Comparison of ENCODE assay signal across 1 cellular context in the genomic region with DNA sequence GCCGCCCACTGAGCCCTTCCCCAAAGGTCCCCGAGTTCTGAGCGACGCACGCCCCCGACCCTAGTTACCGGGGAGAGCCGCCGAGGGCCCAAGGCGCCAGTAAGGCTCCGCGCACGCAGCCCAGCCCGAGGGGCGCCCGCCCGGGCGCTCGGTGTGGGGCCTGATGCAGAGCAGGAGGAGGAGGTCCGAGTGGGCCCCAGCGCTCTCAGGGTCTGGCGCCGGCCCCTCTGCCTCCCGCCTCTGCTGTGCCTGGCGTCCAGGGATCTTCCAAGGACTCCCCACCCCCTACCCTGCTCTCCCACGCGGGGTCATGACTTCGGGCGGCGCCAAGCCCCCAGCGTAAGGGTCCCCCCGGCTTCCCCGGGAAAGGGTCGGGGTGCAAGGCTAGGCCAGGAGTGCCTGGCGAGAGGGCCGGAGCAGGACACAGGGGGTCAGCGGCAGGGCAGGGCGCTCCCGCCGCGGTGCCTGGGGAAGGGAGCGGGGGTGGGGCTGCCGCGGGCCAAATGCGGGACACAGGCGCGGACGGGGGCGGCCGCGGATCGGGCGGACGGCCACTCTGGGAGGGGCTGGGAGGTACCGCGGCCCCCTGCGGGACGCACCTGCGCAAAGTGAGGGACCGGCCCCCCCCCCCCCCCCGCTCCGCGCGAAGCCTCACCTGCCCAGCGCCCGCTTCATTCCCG.
A peak's percentile ranks its signal among the peaks of the same experiment; 100 is the strongest.
TF ChIP-seq lines count a peak whose summit lies in the region.

No MANE protein-coding gene starts in this region.

TF ChIP-seq in HEK293, 187 proteins besides CTCF, POLR2A, EP300 and RAD21 (continued from another document and continues in another):
- TF ChIP-seq GLIS2 (tag by site-specific recombination; IDR thresholded peaks at IDR 0.05) (peak; percentile 99), ZNF146 (tag by site-specific recombination; IDR thresholded peaks at IDR 0.05) (no peak), ZNF341 (tag by site-specific recombination; IDR thresholded peaks at IDR 0.05; ENCODE audit: low read depth) (peak; percentile 99), ZNF501 (tag by site-specific recombination; IDR thresholded peaks at IDR 0.05) (0 out of 2 replicates have a peak, but pooled peaks have one; percentile 18), ZNF701 (tag by site-specific recombination; IDR thresholded peaks at IDR 0.05) (no peak), ZNF354C (tag by site-specific recombination; IDR thresholded peaks at IDR 0.05; ENCODE audit: borderline replicate concordance, low read depth) (no peak), ZNF184 (tag by site-specific recombination; IDR thresholded peaks at IDR 0.05) (no peak), BCL11B (tag by site-specific recombination; IDR thresholded peaks at IDR 0.05; ENCODE audit: low read depth) (0 out of 2 replicates have a peak, but pooled peaks have one; percentile 37), ZNF623 (tag by site-specific recombination; IDR thresholded peaks at IDR 0.05) (no peak), ZNF335 (tag by site-specific recombination; conservative IDR thresholded peaks at IDR 0.05) (peak; percentile 98), ZNF596 (tag by site-specific recombination; IDR thresholded peaks at IDR 0.05) (no peak), BCL11A (tag by site-specific recombination; IDR thresholded peaks at IDR 0.05; ENCODE audit: low read depth) (peak; percentile 66), GLI2 (tag by site-specific recombination; IDR thresholded peaks at IDR 0.05; ENCODE audit: borderline replicate concordance, low read depth) (no peak), SALL2 (tag by site-specific recombination; IDR thresholded peaks at IDR 0.05; ENCODE audit: borderline replicate concordance) (no peak), KLF1 (tag by site-specific recombination; IDR thresholded peaks at IDR 0.05) (peak; percentile 73), ZBTB48 (tag by site-specific recombination; IDR thresholded peaks at IDR 0.05) (peak; percentile 88), KLF9 (tag by site-specific recombination; IDR thresholded peaks at IDR 0.05; ENCODE audit: low read depth) (peak; percentile 58; the same call in 1 of the 2 replicates), ZNF311 (tag by site-specific recombination; IDR thresholded peaks at IDR 0.05; ENCODE audit: borderline replicate concordance) (no peak), ZNF561 (tag by site-specific recombination; IDR thresholded peaks at IDR 0.05; ENCODE audit: borderline replicate concordance) (peak; percentile 40; the same call in 1 of the 2 replicates), ZNF76 (tag by site-specific recombination; IDR thresholded peaks at IDR 0.05; ENCODE audit: borderline replicate concordance, low read depth) (peak; percentile 36; the same call in 1 of the 2 replicates), ZNF670 (tag by site-specific recombination; IDR thresholded peaks at IDR 0.05; ENCODE audit: low read depth) (no peak), ZNF776 (tag by site-specific recombination; IDR thresholded peaks at IDR 0.05; ENCODE audit: borderline replicate concordance) (no peak), SCRT2 (tag by site-specific recombination; IDR thresholded peaks at IDR 0.05) (no peak), GLIS1 (tag by site-specific recombination; IDR thresholded peaks at IDR 0.05) (peak; percentile 98), ZBTB21 (tag by site-specific recombination; IDR thresholded peaks at IDR 0.05) (no peak), SETDB1 (IDR thresholded peaks at IDR 0.05; ENCODE audit: insufficient read length, low read length) (no peak)
- TF ChIP-seq, protein P1, sequence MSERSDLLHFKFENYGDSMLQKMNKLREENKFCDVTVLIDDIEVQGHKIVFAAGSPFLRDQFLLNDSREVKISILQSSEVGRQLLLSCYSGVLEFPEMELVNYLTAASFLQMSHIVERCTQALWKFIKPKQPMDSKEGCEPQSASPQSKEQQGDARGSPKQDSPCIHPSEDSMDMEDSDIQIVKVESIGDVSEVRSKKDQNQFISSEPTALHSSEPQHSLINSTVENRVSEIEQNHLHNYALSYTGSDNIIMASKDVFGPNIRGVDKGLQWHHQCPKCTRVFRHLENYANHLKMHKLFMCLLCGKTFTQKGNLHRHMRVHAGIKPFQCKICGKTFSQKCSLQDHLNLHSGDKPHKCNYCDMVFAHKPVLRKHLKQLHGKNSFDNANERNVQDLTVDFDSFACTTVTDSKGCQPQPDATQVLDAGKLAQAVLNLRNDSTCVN (tag by site-specific recombination; optimal IDR thresholded peaks at IDR 0.05), result peak; percentile 79
- TF ChIP-seq, protein P2, sequence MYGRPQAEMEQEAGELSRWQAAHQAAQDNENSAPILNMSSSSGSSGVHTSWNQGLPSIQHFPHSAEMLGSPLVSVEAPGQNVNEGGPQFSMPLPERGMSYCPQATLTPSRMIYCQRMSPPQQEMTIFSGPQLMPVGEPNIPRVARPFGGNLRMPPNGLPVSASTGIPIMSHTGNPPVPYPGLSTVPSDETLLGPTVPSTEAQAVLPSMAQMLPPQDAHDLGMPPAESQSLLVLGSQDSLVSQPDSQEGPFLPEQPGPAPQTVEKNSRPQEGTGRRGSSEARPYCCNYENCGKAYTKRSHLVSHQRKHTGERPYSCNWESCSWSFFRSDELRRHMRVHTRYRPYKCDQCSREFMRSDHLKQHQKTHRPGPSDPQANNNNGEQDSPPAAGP (tag by site-specific recombination; IDR thresholded peaks at IDR 0.05), result peak; percentile 68; the same call in 1 of the 2 replicates
- TF ChIP-seq, protein P3, sequence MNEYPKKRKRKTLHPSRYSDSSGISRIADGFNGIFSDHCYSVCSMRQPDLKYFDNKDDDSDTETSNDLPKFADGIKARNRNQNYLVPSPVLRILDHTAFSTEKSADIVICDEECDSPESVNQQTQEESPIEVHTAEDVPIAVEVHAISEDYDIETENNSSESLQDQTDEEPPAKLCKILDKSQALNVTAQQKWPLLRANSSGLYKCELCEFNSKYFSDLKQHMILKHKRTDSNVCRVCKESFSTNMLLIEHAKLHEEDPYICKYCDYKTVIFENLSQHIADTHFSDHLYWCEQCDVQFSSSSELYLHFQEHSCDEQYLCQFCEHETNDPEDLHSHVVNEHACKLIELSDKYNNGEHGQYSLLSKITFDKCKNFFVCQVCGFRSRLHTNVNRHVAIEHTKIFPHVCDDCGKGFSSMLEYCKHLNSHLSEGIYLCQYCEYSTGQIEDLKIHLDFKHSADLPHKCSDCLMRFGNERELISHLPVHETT (tag by site-specific recombination; IDR thresholded peaks at IDR 0.05), result no peak
- TF ChIP-seq, protein P4, sequence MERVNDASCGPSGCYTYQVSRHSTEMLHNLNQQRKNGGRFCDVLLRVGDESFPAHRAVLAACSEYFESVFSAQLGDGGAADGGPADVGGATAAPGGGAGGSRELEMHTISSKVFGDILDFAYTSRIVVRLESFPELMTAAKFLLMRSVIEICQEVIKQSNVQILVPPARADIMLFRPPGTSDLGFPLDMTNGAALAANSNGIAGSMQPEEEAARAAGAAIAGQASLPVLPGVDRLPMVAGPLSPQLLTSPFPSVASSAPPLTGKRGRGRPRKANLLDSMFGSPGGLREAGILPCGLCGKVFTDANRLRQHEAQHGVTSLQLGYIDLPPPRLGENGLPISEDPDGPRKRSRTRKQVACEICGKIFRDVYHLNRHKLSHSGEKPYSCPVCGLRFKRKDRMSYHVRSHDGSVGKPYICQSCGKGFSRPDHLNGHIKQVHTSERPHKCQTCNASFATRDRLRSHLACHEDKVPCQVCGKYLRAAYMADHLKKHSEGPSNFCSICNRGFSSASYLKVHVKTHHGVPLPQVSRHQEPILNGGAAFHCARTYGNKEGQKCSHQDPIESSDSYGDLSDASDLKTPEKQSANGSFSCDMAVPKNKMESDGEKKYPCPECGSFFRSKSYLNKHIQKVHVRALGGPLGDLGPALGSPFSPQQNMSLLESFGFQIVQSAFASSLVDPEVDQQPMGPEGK (tag by site-specific recombination; IDR thresholded peaks at IDR 0.05), result peak; percentile 82
- TF ChIP-seq, protein P5, sequence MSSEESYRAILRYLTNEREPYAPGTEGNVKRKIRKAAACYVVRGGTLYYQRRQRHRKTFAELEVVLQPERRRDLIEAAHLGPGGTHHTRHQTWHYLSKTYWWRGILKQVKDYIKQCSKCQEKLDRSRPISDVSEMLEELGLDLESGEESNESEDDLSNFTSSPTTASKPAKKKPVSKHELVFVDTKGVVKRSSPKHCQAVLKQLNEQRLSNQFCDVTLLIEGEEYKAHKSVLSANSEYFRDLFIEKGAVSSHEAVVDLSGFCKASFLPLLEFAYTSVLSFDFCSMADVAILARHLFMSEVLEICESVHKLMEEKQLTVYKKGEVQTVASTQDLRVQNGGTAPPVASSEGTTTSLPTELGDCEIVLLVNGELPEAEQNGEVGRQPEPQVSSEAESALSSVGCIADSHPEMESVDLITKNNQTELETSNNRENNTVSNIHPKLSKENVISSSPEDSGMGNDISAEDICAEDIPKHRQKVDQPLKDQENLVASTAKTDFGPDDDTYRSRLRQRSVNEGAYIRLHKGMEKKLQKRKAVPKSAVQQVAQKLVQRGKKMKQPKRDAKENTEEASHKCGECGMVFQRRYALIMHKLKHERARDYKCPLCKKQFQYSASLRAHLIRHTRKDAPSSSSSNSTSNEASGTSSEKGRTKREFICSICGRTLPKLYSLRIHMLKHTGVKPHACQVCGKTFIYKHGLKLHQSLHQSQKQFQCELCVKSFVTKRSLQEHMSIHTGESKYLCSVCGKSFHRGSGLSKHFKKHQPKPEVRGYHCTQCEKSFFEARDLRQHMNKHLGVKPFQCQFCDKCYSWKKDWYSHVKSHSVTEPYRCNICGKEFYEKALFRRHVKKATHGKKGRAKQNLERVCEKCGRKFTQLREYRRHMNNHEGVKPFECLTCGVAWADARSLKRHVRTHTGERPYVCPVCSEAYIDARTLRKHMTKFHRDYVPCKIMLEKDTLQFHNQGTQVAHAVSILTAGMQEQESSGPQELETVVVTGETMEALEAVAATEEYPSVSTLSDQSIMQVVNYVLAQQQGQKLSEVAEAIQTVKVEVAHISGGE (tag by site-specific recombination; conservative IDR thresholded peaks at IDR 0.05; ENCODE audit: low read depth), result no peak
- TF ChIP-seq, protein P6, sequence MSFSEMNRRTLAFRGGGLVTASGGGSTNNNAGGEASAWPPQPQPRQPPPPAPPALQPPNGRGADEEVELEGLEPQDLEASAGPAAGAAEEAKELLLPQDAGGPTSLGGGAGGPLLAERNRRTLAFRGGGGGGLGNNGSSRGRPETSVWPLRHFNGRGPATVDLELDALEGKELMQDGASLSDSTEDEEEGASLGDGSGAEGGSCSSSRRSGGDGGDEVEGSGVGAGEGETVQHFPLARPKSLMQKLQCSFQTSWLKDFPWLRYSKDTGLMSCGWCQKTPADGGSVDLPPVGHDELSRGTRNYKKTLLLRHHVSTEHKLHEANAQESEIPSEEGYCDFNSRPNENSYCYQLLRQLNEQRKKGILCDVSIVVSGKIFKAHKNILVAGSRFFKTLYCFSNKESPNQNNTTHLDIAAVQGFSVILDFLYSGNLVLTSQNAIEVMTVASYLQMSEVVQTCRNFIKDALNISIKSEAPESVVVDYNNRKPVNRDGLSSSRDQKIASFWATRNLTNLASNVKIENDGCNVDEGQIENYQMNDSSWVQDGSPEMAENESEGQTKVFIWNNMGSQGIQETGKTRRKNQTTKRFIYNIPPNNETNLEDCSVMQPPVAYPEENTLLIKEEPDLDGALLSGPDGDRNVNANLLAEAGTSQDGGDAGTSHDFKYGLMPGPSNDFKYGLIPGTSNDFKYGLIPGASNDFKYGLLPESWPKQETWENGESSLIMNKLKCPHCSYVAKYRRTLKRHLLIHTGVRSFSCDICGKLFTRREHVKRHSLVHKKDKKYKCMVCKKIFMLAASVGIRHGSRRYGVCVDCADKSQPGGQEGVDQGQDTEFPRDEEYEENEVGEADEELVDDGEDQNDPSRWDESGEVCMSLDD (tag by site-specific recombination; IDR thresholded peaks at IDR 0.05), result 0 out of 2 replicates have a peak, but pooled peaks have one; percentile 29
- TF ChIP-seq, protein P7, sequence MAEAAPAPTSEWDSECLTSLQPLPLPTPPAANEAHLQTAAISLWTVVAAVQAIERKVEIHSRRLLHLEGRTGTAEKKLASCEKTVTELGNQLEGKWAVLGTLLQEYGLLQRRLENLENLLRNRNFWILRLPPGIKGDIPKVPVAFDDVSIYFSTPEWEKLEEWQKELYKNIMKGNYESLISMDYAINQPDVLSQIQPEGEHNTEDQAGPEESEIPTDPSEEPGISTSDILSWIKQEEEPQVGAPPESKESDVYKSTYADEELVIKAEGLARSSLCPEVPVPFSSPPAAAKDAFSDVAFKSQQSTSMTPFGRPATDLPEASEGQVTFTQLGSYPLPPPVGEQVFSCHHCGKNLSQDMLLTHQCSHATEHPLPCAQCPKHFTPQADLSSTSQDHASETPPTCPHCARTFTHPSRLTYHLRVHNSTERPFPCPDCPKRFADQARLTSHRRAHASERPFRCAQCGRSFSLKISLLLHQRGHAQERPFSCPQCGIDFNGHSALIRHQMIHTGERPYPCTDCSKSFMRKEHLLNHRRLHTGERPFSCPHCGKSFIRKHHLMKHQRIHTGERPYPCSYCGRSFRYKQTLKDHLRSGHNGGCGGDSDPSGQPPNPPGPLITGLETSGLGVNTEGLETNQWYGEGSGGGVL (tag by site-specific recombination; IDR thresholded peaks at IDR 0.05), result 0 out of 2 replicates have a peak, but pooled peaks have one; percentile 38
- TF ChIP-seq, protein P8, sequence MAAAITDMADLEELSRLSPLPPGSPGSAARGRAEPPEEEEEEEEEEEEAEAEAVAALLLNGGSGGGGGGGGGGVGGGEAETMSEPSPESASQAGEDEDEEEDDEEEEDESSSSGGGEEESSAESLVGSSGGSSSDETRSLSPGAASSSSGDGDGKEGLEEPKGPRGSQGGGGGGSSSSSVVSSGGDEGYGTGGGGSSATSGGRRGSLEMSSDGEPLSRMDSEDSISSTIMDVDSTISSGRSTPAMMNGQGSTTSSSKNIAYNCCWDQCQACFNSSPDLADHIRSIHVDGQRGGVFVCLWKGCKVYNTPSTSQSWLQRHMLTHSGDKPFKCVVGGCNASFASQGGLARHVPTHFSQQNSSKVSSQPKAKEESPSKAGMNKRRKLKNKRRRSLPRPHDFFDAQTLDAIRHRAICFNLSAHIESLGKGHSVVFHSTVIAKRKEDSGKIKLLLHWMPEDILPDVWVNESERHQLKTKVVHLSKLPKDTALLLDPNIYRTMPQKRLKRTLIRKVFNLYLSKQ (tag by site-specific recombination; IDR thresholded peaks at IDR 0.05; ENCODE audit: borderline replicate concordance), result no peak
- TF ChIP-seq, protein P9, sequence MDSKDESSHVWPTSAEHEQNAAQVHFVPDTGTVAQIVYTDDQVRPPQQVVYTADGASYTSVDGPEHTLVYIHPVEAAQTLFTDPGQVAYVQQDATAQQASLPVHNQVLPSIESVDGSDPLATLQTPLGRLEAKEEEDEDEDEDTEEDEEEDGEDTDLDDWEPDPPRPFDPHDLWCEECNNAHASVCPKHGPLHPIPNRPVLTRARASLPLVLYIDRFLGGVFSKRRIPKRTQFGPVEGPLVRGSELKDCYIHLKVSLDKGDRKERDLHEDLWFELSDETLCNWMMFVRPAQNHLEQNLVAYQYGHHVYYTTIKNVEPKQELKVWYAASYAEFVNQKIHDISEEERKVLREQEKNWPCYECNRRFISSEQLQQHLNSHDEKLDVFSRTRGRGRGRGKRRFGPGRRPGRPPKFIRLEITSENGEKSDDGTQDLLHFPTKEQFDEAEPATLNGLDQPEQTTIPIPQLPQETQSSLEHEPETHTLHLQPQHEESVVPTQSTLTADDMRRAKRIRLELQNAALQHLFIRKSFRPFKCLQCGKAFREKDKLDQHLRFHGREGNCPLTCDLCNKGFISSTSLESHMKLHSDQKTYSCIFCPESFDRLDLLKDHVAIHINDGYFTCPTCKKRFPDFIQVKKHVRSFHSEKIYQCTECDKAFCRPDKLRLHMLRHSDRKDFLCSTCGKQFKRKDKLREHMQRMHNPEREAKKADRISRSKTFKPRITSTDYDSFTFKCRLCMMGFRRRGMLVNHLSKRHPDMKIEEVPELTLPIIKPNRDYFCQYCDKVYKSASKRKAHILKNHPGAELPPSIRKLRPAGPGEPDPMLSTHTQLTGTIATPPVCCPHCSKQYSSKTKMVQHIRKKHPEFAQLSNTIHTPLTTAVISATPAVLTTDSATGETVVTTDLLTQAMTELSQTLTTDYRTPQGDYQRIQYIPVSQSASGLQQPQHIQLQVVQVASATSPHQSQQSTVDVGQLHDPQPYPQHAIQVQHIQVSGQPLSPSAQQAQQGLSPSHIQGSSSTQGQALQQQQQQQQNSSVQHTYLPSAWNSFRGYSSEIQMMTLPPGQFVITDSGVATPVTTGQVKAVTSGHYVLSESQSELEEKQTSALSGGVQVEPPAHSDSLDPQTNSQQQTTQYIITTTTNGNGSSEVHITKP (tag by site-specific recombination; IDR thresholded peaks at IDR 0.05), result 0 out of 2 replicates have a peak, but pooled peaks have one; percentile 15
